Comparison of ENCODE assay signal across 13 cellular contexts in the genomic region with DNA sequence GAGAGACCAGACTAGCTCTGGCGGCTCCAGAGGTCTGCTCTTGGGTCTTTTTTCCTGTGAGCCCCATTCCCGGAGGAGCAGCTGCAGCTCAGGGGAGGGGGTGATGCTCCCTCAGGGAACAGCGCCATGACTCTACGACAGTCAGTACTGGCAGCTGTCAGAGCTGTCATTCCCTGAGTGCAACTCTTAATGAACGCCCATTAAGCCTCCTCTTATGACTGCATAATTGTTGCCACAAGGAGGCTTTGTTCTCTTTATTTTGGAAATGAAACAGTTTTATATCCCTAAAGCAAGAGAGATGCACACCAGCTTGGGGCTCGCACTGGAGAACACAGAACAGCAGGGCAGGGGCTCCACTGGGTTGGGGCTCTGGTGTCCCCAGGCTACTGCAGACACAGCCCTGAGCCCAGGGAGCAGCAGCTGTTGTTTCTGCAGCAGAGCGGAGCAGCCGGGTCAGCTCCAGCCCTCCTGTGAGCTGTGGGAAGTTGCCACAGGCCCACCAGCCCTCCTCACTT. TPM values are rescaled to one million over a fixed set of nuclear protein-coding genes. Genes with fewer than 3 reads are reported as not detected.
DNase-seq lines count a peak whose midpoint lies in the region; ATAC-seq and TF ChIP-seq lines count a peak whose summit lies in the region.
"Not testable (repeated sequence)": the region's sequence is repeated elsewhere in the genome, so short reads cannot be mapped to it uniquely, and the experiment has no call there.
"Had no signal": no experiment of that assay in that cellular context is flagged by ENCODE, and none has a peak within 500 bp of the region (broad histone marks: within the 10 kb centered on the region; RNA-seq: fewer than 3 reads in every experiment).

No MANE protein-coding gene starts in this region.

- H3K27ac ChIP-seq in dorsolateral prefrontal cortex (peak overlapping the region in 55 of 59 donors; percentile 25 to 89 (median 73)), left ventricle myocardium inferior (replicated peaks) (peak overlapping the region; percentile 56), neural cell (ENCODE audit: low read length) (peak overlapping the region; percentile 58)

- H3K79me2 ChIP-seq in neural cell (replicated peaks; ENCODE audit: insufficient read depth, low read length), result not testable (repeated sequence)

- peaks cover 21% of the 10 kb centered on the region for H3K9me3 ChIP-seq in left ventricle myocardium inferior (replicated peaks)
- not testable (repeated sequence) for H3K9me3 ChIP-seq in neural cell (ENCODE audit: low read length)

- H3K27me3 ChIP-seq in dorsolateral prefrontal cortex; left ventricle myocardium inferior (ENCODE audit: low read depth); neural cell (ENCODE audit: insufficient read depth, low read depth, low read length): not testable (repeated sequence)

- H2AFZ ChIP-seq in neural cell (ENCODE audit: low read depth, low read length), result not testable (repeated sequence)

- H3K9ac ChIP-seq in neural cell (ENCODE audit: low read length), result peak overlapping the region; percentile 31

- H3K36me3 ChIP-seq in left ventricle myocardium inferior; neural cell (ENCODE audit: insufficient read depth, low read length): not testable (repeated sequence)

- peaks cover 16% of the 10 kb centered on the region for H3K4me1 ChIP-seq in left ventricle myocardium inferior

- intact Hi-C loops in dorsolateral prefrontal cortex (cut with DNase I), result loop anchor here in 1 of 2 donors (5.0 to 10.0 kb wide), 2 partner anchors 40 to 47 kb away; no protein-coding TSS in a partner anchor
- intact Hi-C loops in left ventricle myocardium inferior (cut with micrococcal nuclease), result not testable (repeated sequence)

- not testable (repeated sequence) for H4K20me1 ChIP-seq in neural cell (ENCODE audit: insufficient read depth)

- not testable (repeated sequence) for H3F3A ChIP-seq in neural cell (ENCODE audit: insufficient read depth, low read length, poor library complexity, severe bottlenecking)

- not testable (repeated sequence) for H3K4me2 ChIP-seq in neural cell (ENCODE audit: low read length)

- peak in 20 of 56 donors; percentile 11 to 47 (median 20) for TF ChIP-seq CTCF in dorsolateral prefrontal cortex (IDR thresholded peaks at IDR 0.05 in 54 of 56, conservative IDR thresholded peaks at IDR 0.05 in 2 of 56; ENCODE audit: low read depth in 1 of 56, partially characterized antibody in 56 of 56)
- TF ChIP-seq CTCF in left ventricle myocardium inferior (IDR thresholded peaks at IDR 0.05; ENCODE audit: borderline replicate concordance); neural cell (IDR thresholded peaks at IDR 0.05; ENCODE audit: poor library complexity, severe bottlenecking): not testable (repeated sequence)

- not testable (repeated sequence) for H3K9me2 ChIP-seq in neural cell (ENCODE audit: insufficient read depth, low read length)

- peak; percentile 54 for DNase-seq in DMS79 treated with DMSO at 0.1 percent for 48 hours (lab: John Stamatoyannopoulos, UW)
- peak; percentile 76 for DNase-seq in NCI-H1694 (lab: John Stamatoyannopoulos, UW)
- peak; percentile 17 for DNase-seq in NCI-H345 (lab: John Stamatoyannopoulos, UW)
- peak in 6 of 10 donors; percentile 34 to 70 (median 59) for DNase-seq in dorsolateral prefrontal cortex
- not testable (repeated sequence) for DNase-seq in left ventricle myocardium inferior
- DNase-seq in superior temporal gyrus (ENCODE audit: extremely low spot score), result peak; percentile 71

- TF ChIP-seq EP300 in neural cell (conservative IDR thresholded peaks at IDR 0.05; ENCODE audit: poor library complexity, severe bottlenecking), result peak; percentile 80

- H3K4me3 ChIP-seq in dorsolateral prefrontal cortex, result peak overlapping the region in 2 of 59 donors; percentile 14 to 27
- not testable (repeated sequence) for H3K4me3 ChIP-seq in left ventricle myocardium inferior; neural cell (ENCODE audit: low read length)

- peak; percentile 33; the same call in 2 of the 3 replicates for ATAC-seq in SK-N-SH treated with all-trans-retinoic acid at 6 μM for 48 hours

- TF ChIP-seq RAD21 in neural cell (conservative IDR thresholded peaks at IDR 0.05), result not testable (repeated sequence)

TF ChIP-seq in neural cell, 6 proteins besides CTCF, POLR2A, EP300 and RAD21:
- peak; percentile 55 for TF ChIP-seq POLR2AphosphoS5 (IDR thresholded peaks at IDR 0.05)

RNA-seq across cellular contexts. Expression of a gene that starts 37.3 kb away (rescaled TPM):
- total RNA-seq in dorsolateral prefrontal cortex (10 to 100 TPM in 3 of 120 experiments, 1 to 10 TPM in 114, under 1 TPM in 3; 0.91 to 13.4 (median 4.5) TPM), left ventricle myocardium inferior (5.3 TPM)
- polyA plus RNA-seq in neural cell, result not detected in 2 replicates
- not detected in 2 replicates for polyA minus RNA-seq in neural cell
- total RNA-seq: G401, M059J, NCI-H460, SK-MEL-5 had no signal
- polyA plus RNA-seq: A549 had no signal

RNA-seq across cellular contexts. Expression of a gene that starts 44.3 kb away (rescaled TPM):
- total RNA-seq in dorsolateral prefrontal cortex, result 1 to 10 TPM in 33 of 120 experiments, under 1 TPM in 85, not detected in 2; 0.14 to 4.8 (median 0.60) TPM
- total RNA-seq in left ventricle myocardium inferior, result 2.9 TPM
- polyA plus RNA-seq in neural cell, result not detected in 2 replicates
- polyA minus RNA-seq in neural cell, result not detected in 2 replicates
- total RNA-seq: G401, M059J, NCI-H460, SK-MEL-5 had no signal
